ENCODE assay signal across 1 cellular context in the genomic region with DNA sequence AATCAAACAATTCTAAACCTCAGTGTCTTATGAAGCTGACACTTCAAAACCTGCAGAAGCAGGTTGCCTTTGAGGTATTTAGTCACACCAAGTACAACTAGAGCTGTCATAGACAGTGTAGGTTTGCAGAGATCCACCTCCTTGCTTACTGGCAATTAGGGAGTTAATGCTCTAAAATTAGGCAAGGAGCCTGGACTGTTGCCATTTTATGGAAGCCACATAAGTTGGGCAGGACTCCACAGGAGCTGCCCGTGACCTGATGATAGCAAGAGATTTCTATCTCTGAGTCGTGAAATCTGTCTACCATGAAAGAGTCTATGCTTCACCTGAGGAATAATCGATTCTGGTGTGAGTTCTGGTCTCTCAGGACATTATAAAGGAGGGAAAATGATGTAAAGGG.
TF ChIP-seq lines count a peak whose summit lies in the region.

No MANE protein-coding gene starts in this region.

TF ChIP-seq in HepG2, 621 proteins besides CTCF, POLR2A, EP300 and RAD21:
- TF ChIP-seq POLR2G (IDR thresholded peaks at IDR 0.05; ENCODE audit: low read depth, low read length) (0 out of 2 replicates have a peak, but pooled peaks have one; percentile 12), ZNF652 (CRISPR knock-in tag; IDR thresholded peaks at IDR 0.05; ENCODE audit: borderline replicate concordance, low read depth) (peak; percentile 53), ZNF160 (CRISPR knock-in tag; IDR thresholded peaks at IDR 0.05) (no peak)
TF ChIP-seq in HepG2: peak in this region for 2.
